ENCODE assay signal across 1 cellular context in the genomic region with DNA sequence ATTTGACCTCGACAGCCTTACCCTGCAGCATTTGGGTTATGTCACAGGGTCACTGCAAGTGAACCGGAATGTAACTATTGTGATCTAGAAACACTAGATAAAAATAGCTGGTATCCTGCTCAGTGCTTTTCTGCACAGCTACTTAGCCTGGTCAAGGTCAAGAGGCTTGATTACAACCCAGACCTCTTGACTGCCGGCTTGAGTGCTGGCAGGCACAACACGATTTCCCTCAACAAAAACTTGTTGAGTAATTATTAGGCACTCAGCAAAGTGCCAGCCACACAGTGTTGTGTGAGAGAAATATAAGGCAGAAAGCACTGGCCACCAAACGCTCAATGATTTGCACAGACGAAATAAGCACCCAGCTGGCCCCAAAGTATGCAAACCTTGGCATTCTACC.
TF ChIP-seq lines count a peak whose summit lies in the region.

No MANE protein-coding gene starts in this region.

TF ChIP-seq in HepG2, 621 proteins besides CTCF, POLR2A, EP300 and RAD21 (continued from another document):
- TF ChIP-seq MIER3 (CRISPR knock-in tag; IDR thresholded peaks at IDR 0.05; ENCODE audit: borderline replicate concordance) (no peak), ELF3 (CRISPR knock-in tag; IDR thresholded peaks at IDR 0.05) (no peak), HCFC1 (IDR thresholded peaks at IDR 0.05; ENCODE audit: low read depth, low read length) (no peak), SALL1 (CRISPR knock-in tag; IDR thresholded peaks at IDR 0.05) (no peak)
- TF ChIP-seq, protein P1, sequence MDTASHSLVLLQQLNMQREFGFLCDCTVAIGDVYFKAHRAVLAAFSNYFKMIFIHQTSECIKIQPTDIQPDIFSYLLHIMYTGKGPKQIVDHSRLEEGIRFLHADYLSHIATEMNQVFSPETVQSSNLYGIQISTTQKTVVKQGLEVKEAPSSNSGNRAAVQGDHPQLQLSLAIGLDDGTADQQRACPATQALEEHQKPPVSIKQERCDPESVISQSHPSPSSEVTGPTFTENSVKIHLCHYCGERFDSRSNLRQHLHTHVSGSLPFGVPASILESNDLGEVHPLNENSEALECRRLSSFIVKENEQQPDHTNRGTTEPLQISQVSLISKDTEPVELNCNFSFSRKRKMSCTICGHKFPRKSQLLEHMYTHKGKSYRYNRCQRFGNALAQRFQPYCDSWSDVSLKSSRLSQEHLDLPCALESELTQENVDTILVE (CRISPR knock-in tag; IDR thresholded peaks at IDR 0.05) = no peak
